ENCODE assay signal across 8 cellular contexts in genomic region chr1:23980725-23981063, GRCh38. TPM values are rescaled to one million over a fixed set of nuclear protein-coding genes. Genes with fewer than 3 reads are reported as not detected.
DNase-seq lines count a peak whose midpoint lies in the region; ATAC-seq and TF ChIP-seq lines count a peak whose summit lies in the region.

No MANE protein-coding gene starts in this region.

- peak overlapping the region; percentile 99 for H3K4me3 Mint-ChIP-seq in CD4-positive, alpha-beta T cell

- POLR2A ChIA-PET in CD4-positive, alpha-beta T cell (lab: Charles Lee), result interaction anchor here (1.0 to 7.2 kb wide), 10 partner anchors 12 to 1267 kb away, joined by 3 to 164 read pairs (median 5); partner anchors contain the start of genes CLIC4, ELOA, HMGCL and HNRNPR

- H3K4me3 ChIP-seq in duodenal mucosa (ENCODE audit: low read depth in 1 of 2, low read length in 2 of 2) (peak overlapping the region; percentile 81 to 85), muscle layer of duodenum (ENCODE audit: low read depth in 1 of 2, low read length in 2 of 2) (peak overlapping the region; percentile 92 to 98), subcutaneous abdominal adipose tissue (ENCODE audit: low read depth in 1 of 5, low read length in 5 of 5) (peak overlapping the region; percentile 54 to 92 (median 76))

- no peak for TF ChIP-seq CTCF in CD4-positive, alpha-beta T cell (IDR thresholded peaks at IDR 0.05)

- H3K27ac ChIP-seq in CD4-positive, alpha-beta T cell (ENCODE audit: low read depth, low read length), result peak overlapping the region; percentile 98
- H3K27ac ChIP-seq in duodenal mucosa (ENCODE audit: low read depth, low read length), result peak overlapping the region; percentile 98
- peak overlapping the region; percentile 85 for H3K27ac ChIP-seq in muscle layer of duodenum (ENCODE audit: low read length)
- peak overlapping the region; percentile 97 for H3K27ac ChIP-seq in subcutaneous abdominal adipose tissue (ENCODE audit: low read depth, low read length)

- H3K27me3 ChIP-seq in CD4-positive, alpha-beta T cell (ENCODE audit: control insufficient read depth, insufficient read depth, low read length), result no peaks in the 10 kb centered on the region
- H3K27me3 ChIP-seq in duodenal mucosa (ENCODE audit: control insufficient read depth in 1 of 2, insufficient read depth in 2 of 2, low read length in 2 of 2), result no peaks in the 10 kb centered on the region
- no peaks in the 10 kb centered on the region for H3K27me3 ChIP-seq in muscle layer of duodenum (ENCODE audit: low read depth, low read length)
- no peaks in the 10 kb centered on the region for H3K27me3 ChIP-seq in subcutaneous abdominal adipose tissue (ENCODE audit: control insufficient read depth in 5 of 5, insufficient read depth in 4 of 5, low read length in 5 of 5)

- H3K4me1 ChIP-seq in duodenal mucosa (ENCODE audit: control insufficient read depth in 1 of 2, insufficient read depth in 2 of 2, low read length in 2 of 2) (peaks cover 31 to 36% of the 10 kb centered on the region in 2 donors), muscle layer of duodenum (ENCODE audit: control insufficient read depth in 1 of 2, insufficient read depth in 2 of 2, low read length in 2 of 2) (peaks cover 8 to 34% of the 10 kb centered on the region in 2 donors), subcutaneous abdominal adipose tissue (ENCODE audit: control insufficient read depth in 5 of 5, insufficient read depth in 5 of 5, low read length in 5 of 5) (peaks cover 2 to 43% (median 38%) of the 10 kb centered on the region in 5 donors)

- H3K9me3 ChIP-seq in CD4-positive, alpha-beta T cell (ENCODE audit: control insufficient read depth, low read length), result no peaks in the 10 kb centered on the region
- no peaks in the 10 kb centered on the region for H3K9me3 ChIP-seq in duodenal mucosa (ENCODE audit: control insufficient read depth in 1 of 2, low read length in 2 of 2)
- H3K9me3 ChIP-seq in muscle layer of duodenum (ENCODE audit: control insufficient read depth in 1 of 2, low read length in 2 of 2), result no peaks in the 10 kb centered on the region
- H3K9me3 ChIP-seq in subcutaneous abdominal adipose tissue (ENCODE audit: control insufficient read depth in 5 of 5, low read length in 5 of 5), result no peaks in the 10 kb centered on the region

- H3K9ac ChIP-seq in duodenal mucosa (ENCODE audit: low read depth in 1 of 2, low read length in 2 of 2) (peak overlapping the region; percentile 91 to 96), subcutaneous abdominal adipose tissue (ENCODE audit: low read length in 5 of 5) (peak overlapping the region in 4 of 5 donors; percentile 98 to 99 (median 98))

- intact Hi-C loops in CD4-positive, alpha-beta T cell (cut with DNase I, micrococcal nuclease), result loop anchor here (1.0 to 2.0 kb wide), 2 partner anchors 21 to 112 kb away; partner anchors contain the start of genes PNRC2 (in 2 of the 2) and FUCA1 (in 1 of the 2)

- no peaks in the 10 kb centered on the region for H3K9me3 Mint-ChIP-seq in CD4-positive, alpha-beta T cell

- peaks cover 0 to 4% of the 10 kb centered on the region in 2 donors for H3K36me3 ChIP-seq in duodenal mucosa (ENCODE audit: control insufficient read depth in 1 of 2, insufficient read depth in 2 of 2, low read length in 2 of 2)
- peaks cover 0 to 4% of the 10 kb centered on the region in 2 donors for H3K36me3 ChIP-seq in muscle layer of duodenum (ENCODE audit: control insufficient read depth in 1 of 2, insufficient read depth in 2 of 2, low read length in 2 of 2)
- peaks cover 0 to 3% (median 0%) of the 10 kb centered on the region in 5 donors for H3K36me3 ChIP-seq in subcutaneous abdominal adipose tissue (ENCODE audit: control insufficient read depth in 5 of 5, insufficient read depth in 5 of 5, low read length in 5 of 5)

- ATAC-seq in CD4-positive, alpha-beta T cell (ENCODE audit: poor library complexity), result no peak
- ATAC-seq in GM21515 (IDR thresholded peaks at IDR 0.05; ENCODE audit: unreplicated experiment), result peak; percentile 37

- peak overlapping the region; percentile 95 for H3K27ac Mint-ChIP-seq in CD4-positive, alpha-beta T cell

- H3K4me1 Mint-ChIP-seq in CD4-positive, alpha-beta T cell (ENCODE audit: low read depth), result peaks cover 50% of the 10 kb centered on the region

- H3K36me3 Mint-ChIP-seq in CD4-positive, alpha-beta T cell (ENCODE audit: low read depth), result peaks cover 38% of the 10 kb centered on the region

- CTCF ChIA-PET in CD4-positive, alpha-beta T cell (lab: Charles Lee), result interaction anchor here (0.9 to 3.9 kb wide), 5 partner anchors 13 to 25 kb away, joined by 3 to 12 read pairs (median 5); partner anchors contain the start of gene PNRC2

- H3K27me3 Mint-ChIP-seq in CD4-positive, alpha-beta T cell, result no peaks in the 10 kb centered on the region

- DNase-seq in CD4-positive, alpha-beta T cell, result peak in 9 of 10 experiments; percentile 6 to 57 (median 33)
- peak; percentile 88 for DNase-seq in LoVo (ENCODE audit: low spot score)
- DNase-seq in activated CD4-positive, alpha-beta T cell treated with anti-CD3 and anti-CD28 coated beads for 48 hours, result peak; percentile 77
- no peak for DNase-seq in NCI-H2081 treated with DMSO at 0.1 percent for 48 hours (lab: John Stamatoyannopoulos, UW)

RNA-seq across cellular contexts. Expression of gene SRSF10, which starts 0.6 kb away (rescaled TPM):
- 100 to 1,000 TPM; 346 to 356 TPM for total RNA-seq in CD4-positive, alpha-beta T cell

RNA-seq across cellular contexts. Expression of gene PNRC2, which starts 21.1 kb away (rescaled TPM):
- 100 to 1,000 TPM; 172 to 183 TPM for total RNA-seq in CD4-positive, alpha-beta T cell
